Comparison of ENCODE assay signal across 10 cellular contexts in genomic region chr11:62295504-62295903, GRCh38. TPM values are rescaled to one million over a fixed set of nuclear protein-coding genes. Genes with fewer than 3 reads are reported as not detected.
DNase-seq lines count a peak whose midpoint lies in the region; TF ChIP-seq lines count a peak whose summit lies in the region.
"Had no signal": no experiment of that assay in that cellular context is flagged by ENCODE, and none has a peak within 500 bp of the region (broad histone marks: within the 10 kb centered on the region; RNA-seq: fewer than 3 reads in every experiment).

No MANE protein-coding gene starts in this region.

- H2BK15ac ChIP-seq in H9 (ENCODE audit: low read depth, low read length): no peak overlapping the region

- H3K18ac ChIP-seq in H9 (ENCODE audit: insufficient read length, low read depth, low read length): no peak overlapping the region

- no peak overlapping the region for H3K23ac ChIP-seq in H9 (ENCODE audit: insufficient read length, low read depth, low read length)

- no peak overlapping the region; a peak in 1 of 7 replicates for H3K27ac Mint-ChIP-seq in H9
- H3K27ac Mint-ChIP-seq in neural crest cell (ENCODE audit: unreplicated experiment): no peak overlapping the region

- H3K4me3 Mint-ChIP-seq in H9 (no peak overlapping the region), neural crest cell (no peak overlapping the region)

- in situ Hi-C loops in GM13977 (cut with MboI; ENCODE audit: low pct_unique_long_range_greater_than_20kb, low sequenced_read_pairs, unreplicated experiment): no loop called here

- no peak overlapping the region for H4K8ac ChIP-seq in H9 (replicated peaks; ENCODE audit: insufficient read length, low read depth, low read length)

- no peak overlapping the region for H3K4ac ChIP-seq in H9 (ENCODE audit: low read depth, low read length)

- H3K4me2 ChIP-seq in H9 (ENCODE audit: insufficient read depth, insufficient read length, low read length): no peak overlapping the region

- DNase-seq in H9: peak; percentile 51
- DNase-seq in RPMI7951 (ENCODE audit: low read depth): peak; percentile 33
- DNase-seq in epithelial cell of esophagus (ENCODE audit: low read depth): peak; percentile 57
- DNase-seq in neural crest cell (ENCODE audit: low read depth, low spot score): peak; percentile 10
- DNase-seq in GM13977 (ENCODE audit: low spot score): no peak
- no peak for DNase-seq in DMS 273 (lab: John Stamatoyannopoulos, UW; ENCODE audit: unreplicated experiment)
- no peak for DNase-seq in C1 segment of cervical spinal cord (lab: John Stamatoyannopoulos, UW)
- no peak for DNase-seq in hypothalamus (lab: John Stamatoyannopoulos, UW)
- DNase-seq: activated CD4-positive, alpha-beta T cell treated with anti-CD3 and anti-CD28 coated beads, Interleukin-2, amount 50 U/mL, for 48 hours; aorta had no signal

- H2BK12ac ChIP-seq in H9 (ENCODE audit: insufficient read length, low read depth, low read length): no peak overlapping the region

- H2BK120ac ChIP-seq in H9 (ENCODE audit: low read depth, low read length, poor library complexity, severe bottlenecking): no peak overlapping the region

- H3K9me3 Mint-ChIP-seq in H9: peaks cover 0 to 2% of the 10 kb centered on the region in 2 experiments; a peak in 2 of 5 replicates
- H3K9me3 Mint-ChIP-seq in neural crest cell: no peaks in the 10 kb centered on the region

- H3K9ac ChIP-seq in H9 (ENCODE audit: extremely low read depth, insufficient read length, low read length): no peak overlapping the region

- no peaks in the 10 kb centered on the region for H3K27me3 ChIP-seq in H9 (ENCODE audit: insufficient read depth, low read length)

- no peak overlapping the region for H4K91ac ChIP-seq in H9 (ENCODE audit: insufficient read length, low read depth, low read length)

- H3K9me3 ChIP-seq in H9 (ENCODE audit: control insufficient read depth, low read depth, low read length): no peaks in the 10 kb centered on the region

- H3K14ac ChIP-seq in H9 (ENCODE audit: insufficient read depth, low read length): no peak overlapping the region; the same call in 1 of the 2 replicates

- no peak overlapping the region for H2AFZ ChIP-seq in H9 (ENCODE audit: low read length)

- TF ChIP-seq CTCF in H9 (conservative IDR thresholded peaks at IDR 0.05): no peak
- TF ChIP-seq CTCF in epithelial cell of esophagus (IDR thresholded peaks at IDR 0.05; ENCODE audit: insufficient read depth, low read depth, low read length, missing control alignments): no peak
- TF ChIP-seq CTCF in neural crest cell (conservative IDR thresholded peaks at IDR 0.05): no peak
- no peak for TF ChIP-seq CTCF in GM13977 (IDR thresholded peaks at IDR 0.05; ENCODE audit: extremely low read depth, insufficient read depth, missing control alignments)

- H3K4me1 Mint-ChIP-seq in H9: no peaks in the 10 kb centered on the region
- no peaks in the 10 kb centered on the region for H3K4me1 Mint-ChIP-seq in neural crest cell

- H3K79me2 ChIP-seq in H9 (ENCODE audit: insufficient read depth, low read length): no peaks in the 10 kb centered on the region

- H3K56ac ChIP-seq in H9 (ENCODE audit: insufficient read length, low read depth, low read length): no peak overlapping the region

- H4K20me1 ChIP-seq in H9 (ENCODE audit: control insufficient read depth, insufficient read depth, insufficient read length): no peaks in the 10 kb centered on the region

- no peaks in the 10 kb centered on the region for H3K36me3 Mint-ChIP-seq in H9 (ENCODE audit: insufficient read depth in 1 of 3, low read depth in 3 of 3)
- H3K36me3 Mint-ChIP-seq in neural crest cell (ENCODE audit: low read depth): no peaks in the 10 kb centered on the region

- no peaks in the 10 kb centered on the region for H3K23me2 ChIP-seq in H9 (ENCODE audit: insufficient read length, low read depth, low read length, poor library complexity, severe bottlenecking)

- H3K27me3 Mint-ChIP-seq in H9 (ENCODE audit: low read depth): peaks cover 22% of the 10 kb centered on the region
- peaks cover 55% of the 10 kb centered on the region for H3K27me3 Mint-ChIP-seq in neural crest cell (ENCODE audit: low read depth)

- WGBS in H9 (ENCODE audit: extremely low coverage, insufficient read length, low lambda C conversion rate): no CpG with 5 or more reads among the region's 2 CpGs

- H4K5ac ChIP-seq in H9 (ENCODE audit: insufficient read length, low read depth, low read length): no peak overlapping the region

- no peaks in the 10 kb centered on the region for H3K4me1 ChIP-seq in H9 (ENCODE audit: insufficient read depth, low read length)

- no peaks in the 10 kb centered on the region for H3K79me1 ChIP-seq in H9 (ENCODE audit: insufficient read depth, low read depth, low read length, poor library complexity, severe bottlenecking)

- H2BK5ac ChIP-seq in H9 (ENCODE audit: insufficient read length, low read length): no peak overlapping the region

- no peak overlapping the region for H3T11ph ChIP-seq in H9 (ENCODE audit: low read length)

- H2BK20ac ChIP-seq in H9 (ENCODE audit: low read depth, low read length, poor library complexity, severe bottlenecking): no peak overlapping the region

- no peak overlapping the region for H3K27ac ChIP-seq in H9 (ENCODE audit: insufficient read length, low read depth, low read length)

- no peak overlapping the region for H2AK5ac ChIP-seq in H9 (ENCODE audit: insufficient read length, low read length)

- H3K4me3 ChIP-seq in epithelial cell of esophagus (ENCODE audit: low read length): no peak overlapping the region

RNA-seq across cellular contexts. Expression of gene SCGB1D4, which starts 3.4 kb away (rescaled TPM):
- total RNA-seq in H9 (2021): not detected in 2 replicates
- not detected in 2 replicates for total RNA-seq in RPMI7951 (2014; rRNA removed; shearing (Covaris generic))
- not detected in 2 replicates for total RNA-seq in neural crest cell
- total RNA-seq: aorta had no signal

RNA-seq across cellular contexts. Expression of gene SCGB2A2, which starts 25.5 kb away (rescaled TPM):
- total RNA-seq in H9 (2021) (not detected in 2 replicates), neural crest cell (not detected in 2 replicates)
- total RNA-seq in RPMI7951 (2014; rRNA removed; shearing (Covaris generic)): not detected in 2 replicates
- total RNA-seq: aorta had no signal

RNA-seq across cellular contexts. Expression of gene ASRGL1, which starts 41.7 kb away (rescaled TPM):
- total RNA-seq in H9 (2021) (30.9 and 31.1 TPM in 2 replicates), neural crest cell (50.1 and 57.5 TPM in 2 replicates)
- total RNA-seq in RPMI7951 (2014; rRNA removed; shearing (Covaris generic)): 1.9 TPM in 2 replicates

RNA-seq across cellular contexts. Expression of gene SCGB1D2, which starts 53.5 kb away (rescaled TPM):
- not detected in 2 replicates for total RNA-seq in H9 (2021)
- not detected in 2 replicates for total RNA-seq in RPMI7951 (2014; rRNA removed; shearing (Covaris generic))
- total RNA-seq in neural crest cell: not detected in 2 replicates
- total RNA-seq: aorta had no signal

Comparison
In these comparisons a context has a peak if more than half of its experiments do, and no peak if none do; other contexts are left out.
1. DNase-seq: peak in H9 (single experiment), RPMI7951 (single experiment), epithelial cell of esophagus (single experiment) and neural crest cell (single experiment); none in GM13977 (single experiment), DMS 273 (single experiment), C1 segment of cervical spinal cord (0 of 14) and hypothalamus (0 of 51).
2. RNA of gene ASRGL1, which starts 41.7 kb away (total RNA-seq): 50.1 to 57.5 TPM in neural crest cell and 30.9 to 31.1 TPM in H9; 1.9 TPM in RPMI7951; every median in the first group is over 10 times any median in the second.